ENCODE assay signal across 1 cellular context in genomic region chr1:227260433-227260832, GRCh38.
TF ChIP-seq lines count a peak whose summit lies in the region.

No MANE protein-coding gene starts in this region.

TF ChIP-seq in K562, 482 proteins besides CTCF, POLR2A, EP300 and RAD21 (continued from another document and continues in another):
- TF ChIP-seq, protein P1, sequence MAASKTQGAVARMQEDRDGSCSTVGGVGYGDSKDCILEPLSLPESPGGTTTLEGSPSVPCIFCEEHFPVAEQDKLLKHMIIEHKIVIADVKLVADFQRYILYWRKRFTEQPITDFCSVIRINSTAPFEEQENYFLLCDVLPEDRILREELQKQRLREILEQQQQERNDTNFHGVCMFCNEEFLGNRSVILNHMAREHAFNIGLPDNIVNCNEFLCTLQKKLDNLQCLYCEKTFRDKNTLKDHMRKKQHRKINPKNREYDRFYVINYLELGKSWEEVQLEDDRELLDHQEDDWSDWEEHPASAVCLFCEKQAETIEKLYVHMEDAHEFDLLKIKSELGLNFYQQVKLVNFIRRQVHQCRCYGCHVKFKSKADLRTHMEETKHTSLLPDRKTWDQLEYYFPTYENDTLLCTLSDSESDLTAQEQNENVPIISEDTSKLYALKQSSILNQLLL (CRISPR knock-in tag; IDR thresholded peaks at IDR 0.05; ENCODE audit: borderline replicate concordance) = no peak
- peak; percentile 79 for TF ChIP-seq FOXM1 (IDR thresholded peaks at IDR 0.05; ENCODE audit: low read depth)
- TF ChIP-seq FOXM1 (CRISPR knock-in tag; IDR thresholded peaks at IDR 0.05; ENCODE audit: low read depth) = no peak
- no peak for TF ChIP-seq ZNF311 (CRISPR knock-in tag; IDR thresholded peaks at IDR 0.05)
- peak in 1 of 2 experiments; percentile 88; a peak in 1 of 3 replicates for TF ChIP-seq CBX3 (IDR thresholded peaks at IDR 0.05; ENCODE audit: borderline replicate concordance in 1 of 2, low read length in 2 of 2)
- no peak for TF ChIP-seq ZNF766 (CRISPR knock-in tag; conservative IDR thresholded peaks at IDR 0.05)
- no peak for TF ChIP-seq E2F3 (CRISPR knock-in tag; IDR thresholded peaks at IDR 0.05)
- TF ChIP-seq NUFIP1 (IDR thresholded peaks at IDR 0.05; ENCODE audit: partially characterized antibody) = no peak
- TF ChIP-seq CTBP1 (IDR thresholded peaks at IDR 0.05; ENCODE audit: borderline replicate concordance) = peak; percentile 93
- TF ChIP-seq CSDE1 (IDR thresholded peaks at IDR 0.05) = no peak
- TF ChIP-seq NR2C2 (CRISPR knock-in tag; IDR thresholded peaks at IDR 0.05) = no peak
- no peak for TF ChIP-seq NR2C2 (tag; IDR thresholded peaks at IDR 0.05)
- TF ChIP-seq MEIS2 (IDR thresholded peaks at IDR 0.05; ENCODE audit: partially characterized antibody) = peak; percentile 56
- TF ChIP-seq, protein P2, sequence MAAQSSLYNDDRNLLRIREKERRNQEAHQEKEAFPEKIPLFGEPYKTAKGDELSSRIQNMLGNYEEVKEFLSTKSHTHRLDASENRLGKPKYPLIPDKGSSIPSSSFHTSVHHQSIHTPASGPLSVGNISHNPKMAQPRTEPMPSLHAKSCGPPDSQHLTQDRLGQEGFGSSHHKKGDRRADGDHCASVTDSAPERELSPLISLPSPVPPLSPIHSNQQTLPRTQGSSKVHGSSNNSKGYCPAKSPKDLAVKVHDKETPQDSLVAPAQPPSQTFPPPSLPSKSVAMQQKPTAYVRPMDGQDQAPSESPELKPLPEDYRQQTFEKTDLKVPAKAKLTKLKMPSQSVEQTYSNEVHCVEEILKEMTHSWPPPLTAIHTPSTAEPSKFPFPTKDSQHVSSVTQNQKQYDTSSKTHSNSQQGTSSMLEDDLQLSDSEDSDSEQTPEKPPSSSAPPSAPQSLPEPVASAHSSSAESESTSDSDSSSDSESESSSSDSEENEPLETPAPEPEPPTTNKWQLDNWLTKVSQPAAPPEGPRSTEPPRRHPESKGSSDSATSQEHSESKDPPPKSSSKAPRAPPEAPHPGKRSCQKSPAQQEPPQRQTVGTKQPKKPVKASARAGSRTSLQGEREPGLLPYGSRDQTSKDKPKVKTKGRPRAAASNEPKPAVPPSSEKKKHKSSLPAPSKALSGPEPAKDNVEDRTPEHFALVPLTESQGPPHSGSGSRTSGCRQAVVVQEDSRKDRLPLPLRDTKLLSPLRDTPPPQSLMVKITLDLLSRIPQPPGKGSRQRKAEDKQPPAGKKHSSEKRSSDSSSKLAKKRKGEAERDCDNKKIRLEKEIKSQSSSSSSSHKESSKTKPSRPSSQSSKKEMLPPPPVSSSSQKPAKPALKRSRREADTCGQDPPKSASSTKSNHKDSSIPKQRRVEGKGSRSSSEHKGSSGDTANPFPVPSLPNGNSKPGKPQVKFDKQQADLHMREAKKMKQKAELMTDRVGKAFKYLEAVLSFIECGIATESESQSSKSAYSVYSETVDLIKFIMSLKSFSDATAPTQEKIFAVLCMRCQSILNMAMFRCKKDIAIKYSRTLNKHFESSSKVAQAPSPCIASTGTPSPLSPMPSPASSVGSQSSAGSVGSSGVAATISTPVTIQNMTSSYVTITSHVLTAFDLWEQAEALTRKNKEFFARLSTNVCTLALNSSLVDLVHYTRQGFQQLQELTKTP (IDR thresholded peaks at IDR 0.05; ENCODE audit: low read depth in 1 of 2, partially characterized antibody in 2 of 2) = peak in 1 of 2 experiments; percentile 24
- TF ChIP-seq ELF2 (CRISPR knock-in tag; IDR thresholded peaks at IDR 0.05) = no peak
- TF ChIP-seq NFE2 (IDR thresholded peaks at IDR 0.05; ENCODE audit: low read depth) = no peak
- TF ChIP-seq ZNF436 (CRISPR knock-in tag; IDR thresholded peaks at IDR 0.05) = no peak
- TF ChIP-seq BCLAF1 (IDR thresholded peaks at IDR 0.05; ENCODE audit: borderline replicate concordance in 1 of 2, control insufficient read depth in 1 of 2, low read depth in 2 of 2, low read length in 1 of 2) = no peak
- TF ChIP-seq NEUROD1 (IDR thresholded peaks at IDR 0.05; ENCODE audit: borderline replicate concordance, low read depth, low read length, partially characterized antibody) = no peak
- no peak for TF ChIP-seq EWSR1 (IDR thresholded peaks at IDR 0.05; ENCODE audit: borderline replicate concordance, low read depth, partially characterized antibody)
- TF ChIP-seq ZNF57 (CRISPR knock-in tag; IDR thresholded peaks at IDR 0.05) = no peak
- 0 out of 2 replicates have a peak, but pooled peaks have one; percentile 18 for TF ChIP-seq LCOR (CRISPR knock-in tag; IDR thresholded peaks at IDR 0.05)
- TF ChIP-seq L3MBTL2 (IDR thresholded peaks at IDR 0.05) = peak; percentile 27; the same call in 1 of the 2 replicates
- TF ChIP-seq SMARCA4 (IDR thresholded peaks at IDR 0.05) = peak; percentile 86
- TF ChIP-seq CBFA2T3 (IDR thresholded peaks at IDR 0.05) = peak; percentile 90
- TF ChIP-seq FOXK2 (conservative IDR thresholded peaks at IDR 0.05 in 1 of 2, IDR thresholded peaks at IDR 0.05 in 1 of 2; ENCODE audit: low read depth in 2 of 2) = no peak; a peak in 2 of 4 replicates
- TF ChIP-seq, protein P3, sequence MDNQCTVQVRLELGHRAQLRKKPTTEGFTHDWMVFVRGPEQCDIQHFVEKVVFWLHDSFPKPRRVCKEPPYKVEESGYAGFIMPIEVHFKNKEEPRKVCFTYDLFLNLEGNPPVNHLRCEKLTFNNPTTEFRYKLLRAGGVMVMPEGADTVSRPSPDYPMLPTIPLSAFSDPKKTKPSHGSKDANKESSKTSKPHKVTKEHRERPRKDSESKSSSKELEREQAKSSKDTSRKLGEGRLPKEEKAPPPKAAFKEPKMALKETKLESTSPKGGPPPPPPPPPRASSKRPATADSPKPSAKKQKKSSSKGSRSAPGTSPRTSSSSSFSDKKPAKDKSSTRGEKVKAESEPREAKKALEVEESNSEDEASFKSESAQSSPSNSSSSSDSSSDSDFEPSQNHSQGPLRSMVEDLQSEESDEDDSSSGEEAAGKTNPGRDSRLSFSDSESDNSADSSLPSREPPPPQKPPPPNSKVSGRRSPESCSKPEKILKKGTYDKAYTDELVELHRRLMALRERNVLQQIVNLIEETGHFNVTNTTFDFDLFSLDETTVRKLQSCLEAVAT (IDR thresholded peaks at IDR 0.05) = peak in 1 of 2 experiments; percentile 49; a peak in 2 of 4 replicates
- peak; percentile 75 for TF ChIP-seq PRDM10 (IDR thresholded peaks at IDR 0.05; ENCODE audit: partially characterized antibody)
- no peak for TF ChIP-seq ELF4 (CRISPR knock-in tag; IDR thresholded peaks at IDR 0.05)
- no peak for TF ChIP-seq ZC3H8 (IDR thresholded peaks at IDR 0.05)
- TF ChIP-seq NR2C1 (IDR thresholded peaks at IDR 0.05) = no peak
- no peak for TF ChIP-seq NR2C1 (tag; IDR thresholded peaks at IDR 0.05)
- no peak for TF ChIP-seq ATF1 (CRISPR knock-in tag; IDR thresholded peaks at IDR 0.05)
- no peak; the same call in 1 of the 2 replicates for TF ChIP-seq ATF1 (tag; IDR thresholded peaks at IDR 0.05)
- no peak for TF ChIP-seq ZSCAN32 (CRISPR knock-in tag; IDR thresholded peaks at IDR 0.05)
- no peak for TF ChIP-seq ZNF224 (CRISPR knock-in tag; IDR thresholded peaks at IDR 0.05)
- TF ChIP-seq, protein P4, sequence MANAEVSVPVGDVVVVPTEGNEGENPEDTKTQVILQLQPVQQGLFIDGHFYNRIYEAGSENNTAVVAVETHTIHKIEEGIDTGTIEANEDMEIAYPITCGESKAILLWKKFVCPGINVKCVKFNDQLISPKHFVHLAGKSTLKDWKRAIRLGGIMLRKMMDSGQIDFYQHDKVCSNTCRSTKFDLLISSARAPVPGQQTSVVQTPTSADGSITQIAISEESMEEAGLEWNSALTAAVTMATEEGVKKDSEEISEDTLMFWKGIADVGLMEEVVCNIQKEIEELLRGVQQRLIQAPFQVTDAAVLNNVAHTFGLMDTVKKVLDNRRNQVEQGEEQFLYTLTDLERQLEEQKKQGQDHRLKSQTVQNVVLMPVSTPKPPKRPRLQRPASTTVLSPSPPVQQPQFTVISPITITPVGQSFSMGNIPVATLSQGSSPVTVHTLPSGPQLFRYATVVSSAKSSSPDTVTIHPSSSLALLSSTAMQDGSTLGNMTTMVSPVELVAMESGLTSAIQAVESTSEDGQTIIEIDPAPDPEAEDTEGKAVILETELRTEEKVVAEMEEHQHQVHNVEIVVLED (CRISPR knock-in tag; IDR thresholded peaks at IDR 0.05) = no peak
- TF ChIP-seq RAD51 (IDR thresholded peaks at IDR 0.05; ENCODE audit: borderline replicate concordance, low read depth) = peak; percentile 14; the same call in 1 of the 2 replicates
- TF ChIP-seq MTA1 (IDR thresholded peaks at IDR 0.05; ENCODE audit: borderline replicate concordance) = 0 out of 2 replicates have a peak, but pooled peaks have one; percentile 55
- TF ChIP-seq NKRF (IDR thresholded peaks at IDR 0.05; ENCODE audit: borderline replicate concordance) = peak; percentile 40; the same call in 1 of the 2 replicates
- peak; percentile 94 for TF ChIP-seq ZEB2 (IDR thresholded peaks at IDR 0.05)
- TF ChIP-seq TCF3 (CRISPR knock-in tag; IDR thresholded peaks at IDR 0.05) = peak; percentile 76
- 0 out of 2 replicates have a peak, but pooled peaks have one; percentile 12 for TF ChIP-seq LARP7 (IDR thresholded peaks at IDR 0.05)
- TF ChIP-seq PHF8 (IDR thresholded peaks at IDR 0.05; ENCODE audit: borderline replicate concordance, low read length) = no peak
- no peak for TF ChIP-seq ZBTB17 (CRISPR knock-in tag; IDR thresholded peaks at IDR 0.05)
- TF ChIP-seq STAT5A (IDR thresholded peaks at IDR 0.05; ENCODE audit: borderline replicate concordance, low read length) = peak; percentile 62; the same call in 1 of the 2 replicates
- TF ChIP-seq DDX20 (tag; IDR thresholded peaks at IDR 0.05; ENCODE audit: low read depth) = no peak
- TF ChIP-seq IRF2 (CRISPR knock-in tag; IDR thresholded peaks at IDR 0.05) = no peak
- TF ChIP-seq ARNT (IDR thresholded peaks at IDR 0.05) = peak; percentile 66 to 74; a peak in 3 of 4 replicates
- no peak for TF ChIP-seq ZNF696 (CRISPR knock-in tag; conservative IDR thresholded peaks at IDR 0.05)
- no peak for TF ChIP-seq SRSF1 (IDR thresholded peaks at IDR 0.05; ENCODE audit: low read depth, low read length)
- no peak for TF ChIP-seq TCF7L2 (IDR thresholded peaks at IDR 0.05; ENCODE audit: low read depth, low read length)
